In genomic region chr3:111051354-111051753, GRCh38 we compare ENCODE assay signal across 16 cellular contexts.
"Had no signal": no experiment of that assay in that cellular context is flagged by ENCODE, and none has a peak within 500 bp of the region (broad histone marks: within the 10 kb centered on the region; RNA-seq: fewer than 3 reads in every experiment).

No MANE protein-coding gene starts in this region.

- H3K4me1 Mint-ChIP-seq: natural killer cell had no signal

- H3K4me3 Mint-ChIP-seq: natural killer cell; neural progenitor cell; stimulated activated memory B cell treated with anti-CD40 and anti-IgM and Interleukin-4, amounts not matched to agents 10 μg/mL and 1 μg/mL and 100 μg/mL, for 72 hours; stimulated activated naive CD8-positive, alpha-beta T cell treated with anti-CD3 and anti-CD28 coated beads, Interleukin-15, Interleukin-2, amounts not matched to agents 100 ng/mL and 50 ng/mL, for 24 hours had no signal

- H3K9me3 Mint-ChIP-seq: stimulated activated memory B cell treated with anti-CD40 and anti-IgM and Interleukin-4, amounts not matched to agents 10 μg/mL and 1 μg/mL and 100 μg/mL, for 72 hours; stimulated activated naive CD8-positive, alpha-beta T cell treated with anti-CD3 and anti-CD28 coated beads, Interleukin-15, Interleukin-2, amounts not matched to agents 100 ng/mL and 50 ng/mL, for 24 hours had no signal

- H3K27ac Mint-ChIP-seq: natural killer cell; neural progenitor cell; stimulated activated memory B cell treated with anti-CD40 and anti-IgM and Interleukin-4, amounts not matched to agents 10 μg/mL and 1 μg/mL and 100 μg/mL, for 72 hours; stimulated activated naive CD8-positive, alpha-beta T cell treated with anti-CD3 and anti-CD28 coated beads, Interleukin-15, Interleukin-2, amounts not matched to agents 100 ng/mL and 50 ng/mL, for 24 hours had no signal

- H3K36me3 Mint-ChIP-seq: natural killer cell; stimulated activated memory B cell treated with anti-CD40 and anti-IgM and Interleukin-4, amounts not matched to agents 10 μg/mL and 1 μg/mL and 100 μg/mL, for 72 hours had no signal

- DNase-seq: effector memory CD4-positive, alpha-beta T cell; heart left ventricle; hippocampal formation; islet precursor cell; mammary epithelial cell; natural killer cell; nucleus accumbens; pancreas; right lobe of liver; stimulated activated CD4-positive, alpha-beta T cell treated with anti-CD3 and anti-CD28 coated beads, Interleukin-4, amount 100 ng/mL, for 1 hour; tibial artery; upper lobe of left lung; uterus had no signal
